In genomic region chr2:157441072-157441454, GRCh38 we compare ENCODE assay signal across 8 cellular contexts. TPM values are rescaled to one million over a fixed set of nuclear protein-coding genes. Genes with fewer than 3 reads are reported as not detected.
DNase-seq lines count a peak whose midpoint lies in the region; ATAC-seq and TF ChIP-seq lines count a peak whose summit lies in the region.

No MANE protein-coding gene starts in this region.

- H3K4me3 Mint-ChIP-seq in endodermal cell = no peak overlapping the region

- ATAC-seq in GM18858 (IDR thresholded peaks at IDR 0.05; ENCODE audit: unreplicated experiment) (peak; percentile 32), GM21717 (IDR thresholded peaks at IDR 0.05; ENCODE audit: unreplicated experiment) (peak; percentile 47)

- TF ChIP-seq CTCF in endodermal cell (conservative IDR thresholded peaks at IDR 0.05) = no peak

- no peaks in the 10 kb centered on the region for H3K27me3 ChIP-seq in esophagus (ENCODE audit: control insufficient read depth in 1 of 2, insufficient read depth in 2 of 2, low read length in 2 of 2)
- no peaks in the 10 kb centered on the region for H3K27me3 ChIP-seq in endodermal cell (ENCODE audit: control insufficient read depth, insufficient read depth, low read length, poor library complexity, severe bottlenecking)

- H3K9me3 Mint-ChIP-seq in endodermal cell = no peaks in the 10 kb centered on the region

- DNase-seq in NCI-H1694 (lab: John Stamatoyannopoulos, UW) (peak; percentile 23), H4 (ENCODE audit: low spot score) (no peak), endodermal cell (no peak), SW 1271 (lab: John Stamatoyannopoulos, UW) (no peak), DMS153 treated with DMSO at 0.1 percent for 48 hours (lab: John Stamatoyannopoulos, UW; ENCODE audit: unreplicated experiment) (no peak)

- H3K9ac ChIP-seq in endodermal cell (ENCODE audit: extremely low read depth, low read length, poor library complexity, severe bottlenecking) = no peak overlapping the region

- H3K4me1 ChIP-seq in esophagus (ENCODE audit: control insufficient read depth in 2 of 2, insufficient read depth in 2 of 2, low read length in 1 of 2) (no peaks in the 10 kb centered on the region), endodermal cell (ENCODE audit: control insufficient read depth, insufficient read depth, low read length) (peaks cover 10% of the 10 kb centered on the region)

- H3K27ac ChIP-seq in esophagus (ENCODE audit: low read depth in 2 of 2, low read length in 1 of 2) (no peak overlapping the region), endodermal cell (ENCODE audit: low read depth, low read length) (no peak overlapping the region)

- 45 to 57% methylated on average over 2 of the region's 2 CpGs for WGBS in esophagus, 2 donors
- 87 to 90% methylated on average over 2 of the region's 2 CpGs for WGBS in endodermal cell (ENCODE audit: insufficient coverage in 1 of 2, insufficient read length in 1 of 2), 2 experiments

- H3K4me1 Mint-ChIP-seq in endodermal cell = peaks cover 23% of the 10 kb centered on the region

- H3K9me3 ChIP-seq in esophagus (ENCODE audit: control insufficient read depth in 2 of 2, insufficient read depth in 1 of 2, low read depth in 1 of 2, low read length in 1 of 2) = no peaks in the 10 kb centered on the region
- no peaks in the 10 kb centered on the region for H3K9me3 ChIP-seq in endodermal cell (ENCODE audit: control insufficient read depth, low read length)

- H3K36me3 Mint-ChIP-seq in endodermal cell (ENCODE audit: low read depth) = no peaks in the 10 kb centered on the region

- H3K27me3 Mint-ChIP-seq in endodermal cell (ENCODE audit: insufficient read depth) = no peaks in the 10 kb centered on the region

- H3K4me3 ChIP-seq in esophagus (ENCODE audit: low read depth in 1 of 2, low read length in 2 of 2) = peak overlapping the region; percentile 22 to 41
- no peak overlapping the region for H3K4me3 ChIP-seq in endodermal cell (ENCODE audit: low read length)

- H3K36me3 ChIP-seq in esophagus (ENCODE audit: control insufficient read depth in 2 of 2, insufficient read depth in 2 of 2, low read length in 1 of 2) (no peaks in the 10 kb centered on the region), endodermal cell (ENCODE audit: control insufficient read depth, insufficient read depth, low read length) (no peaks in the 10 kb centered on the region)

- H3K27ac Mint-ChIP-seq in endodermal cell = no peak overlapping the region

RNA-seq across cellular contexts. Expression of gene CYTIP, which starts 2.8 kb away (rescaled TPM):
- 1 to 10 TPM; 1.4 to 1.6 TPM for polyA plus RNA-seq in esophagus
- 0.06 TPM in 1 of 2 replicates, not detected in the other for total RNA-seq in H4 (2014; rRNA removed; shearing (Covaris generic))
- total RNA-seq in endodermal cell = under 1 TPM in 1 of 2 donors, not detected in 1; 0.31 TPM
- not detected for polyA plus RNA-seq in endodermal cell (2013, experiment 1 of 2)
- polyA plus RNA-seq in endodermal cell (2013, experiment 2 of 2) = not detected
